ENCODE assay signal across 18 cellular contexts in genomic region chr20:52129611-52130010, GRCh38.
A peak's percentile ranks its signal among the peaks of the same experiment; 100 is the strongest.
DNase-seq lines count a peak whose midpoint lies in the region; ATAC-seq and TF ChIP-seq lines count a peak whose summit lies in the region.
"Had no signal": no experiment of that assay in that cellular context is flagged by ENCODE, and none has a peak within 500 bp of the region (broad histone marks: within the 10 kb centered on the region; RNA-seq: fewer than 3 reads in every experiment).

No MANE protein-coding gene starts in this region.

- DNase-seq in EH (ENCODE audit: low read depth) (peak; percentile 51), brain microvascular endothelial cell (peak; percentile 8), nephron progenitor cell (no peak), SHP77 (lab: John Stamatoyannopoulos, UW) (no peak), NCI-H446 treated with DMSO at 0.1 percent for 48 hours (lab: John Stamatoyannopoulos, UW) (no peak), upper lobe of left lung (no peak), NCI-H226 (no peak)
- DNase-seq: CD4-positive, CD25-positive, alpha-beta regulatory T cell; H9; NCI-H1417; NCI-H1694 treated with DMSO at 0.1 percent for 48 hours; NCI-H748 treated with DMSO at 0.1 percent for 48 hours; PC-9; RPMI8226; SHP77 treated with DMSO at 0.1 percent for 48 hours had no signal

- peaks cover 10% of the 10 kb centered on the region for H3K27me3 Mint-ChIP-seq in nephron progenitor cell (ENCODE audit: low read depth, poor library complexity)
- H3K27me3 Mint-ChIP-seq: CD4-positive, CD25-positive, alpha-beta regulatory T cell had no signal

- no peaks in the 10 kb centered on the region for H3K9me3 ChIP-seq in HEK293 (ENCODE audit: control insufficient read depth, insufficient read depth, low read depth, low read length)
- H3K9me3 ChIP-seq in upper lobe of left lung: no peaks in the 10 kb centered on the region
- H3K9me3 ChIP-seq: A549 had no signal

- in situ Hi-C loops in brain microvascular endothelial cell (cut with HindIII; ENCODE audit: low pct_ligation_motif_present, low sequenced_read_pairs): no loop called here

- H3K4me1 Mint-ChIP-seq in nephron progenitor cell: peaks cover 16% of the 10 kb centered on the region
- H3K4me1 Mint-ChIP-seq: H9 had no signal

- H3K4me1 ChIP-seq in HEK293 (ENCODE audit: control insufficient read depth, insufficient read depth, low read length): no peaks in the 10 kb centered on the region
- H3K4me1 ChIP-seq in upper lobe of left lung: no peaks in the 10 kb centered on the region
- H3K4me1 ChIP-seq: A549 had no signal

- H3K27me3 ChIP-seq in brain microvascular endothelial cell (replicated peaks) (no peaks in the 10 kb centered on the region), upper lobe of left lung (no peaks in the 10 kb centered on the region)

- ATAC-seq in upper lobe of left lung (ENCODE audit: low FRiP score in 2 of 2): no peak

- no peak overlapping the region for H3K4me3 Mint-ChIP-seq in nephron progenitor cell
- H3K4me3 Mint-ChIP-seq: CD4-positive, CD25-positive, alpha-beta regulatory T cell; H9 had no signal

- peak overlapping the region; percentile 63 for H3K27ac Mint-ChIP-seq in nephron progenitor cell
- H3K27ac Mint-ChIP-seq: CD4-positive, CD25-positive, alpha-beta regulatory T cell; H9 had no signal

- H3K4me3 ChIP-seq in HEK293 (ENCODE audit: low read depth, low read length): no peak overlapping the region
- no peak overlapping the region for H3K4me3 ChIP-seq in brain microvascular endothelial cell (ENCODE audit: low read depth, low read length)
- no peak overlapping the region for H3K4me3 ChIP-seq in upper lobe of left lung
- H3K4me3 ChIP-seq: PC-9, SK-N-MC had no signal

- peaks cover 25% of the 10 kb centered on the region for H3K9me3 Mint-ChIP-seq in nephron progenitor cell
- H3K9me3 Mint-ChIP-seq: CD4-positive, CD25-positive, alpha-beta regulatory T cell had no signal

- 84 to 89% methylated on average over 5 of the region's 5 CpGs for WGBS in upper lobe of left lung, 2 donors

- H3K27ac ChIP-seq in HEK293 (ENCODE audit: extremely low read depth, low read depth, low read length) (no peak overlapping the region), brain microvascular endothelial cell (no peak overlapping the region), upper lobe of left lung (no peak overlapping the region)
- H3K27ac ChIP-seq: A549, PC-9, SK-N-MC had no signal

- H3K36me3 Mint-ChIP-seq in nephron progenitor cell (ENCODE audit: low read depth): peaks cover 17% of the 10 kb centered on the region
- H3K36me3 Mint-ChIP-seq: CD4-positive, CD25-positive, alpha-beta regulatory T cell had no signal

- no peak for TF ChIP-seq EP300 in upper lobe of left lung (IDR thresholded peaks at IDR 0.05)

- TF ChIP-seq CTCF in HEK293 (tag by site-specific recombination; IDR thresholded peaks at IDR 0.05): no peak
- TF ChIP-seq CTCF in brain microvascular endothelial cell (IDR thresholded peaks at IDR 0.05; ENCODE audit: low read depth, low read length, missing control alignments): no peak
- no peak for TF ChIP-seq CTCF in nephron progenitor cell (IDR thresholded peaks at IDR 0.05)
- no peak for TF ChIP-seq CTCF in upper lobe of left lung (IDR thresholded peaks at IDR 0.05)

- POLR2A ChIA-PET in HEK293 (lab: Yijun Ruan, JAX): no interaction called here

- CTCF ChIA-PET in HEK293 (lab: Yijun Ruan, JAX): interaction anchor here (0.6 to 2.0 kb wide), 7 partner anchors 8 to 118 kb away, joined by 3 to 20 read pairs (median 3); no protein-coding TSS in a partner anchor

- H3K36me3 ChIP-seq in HEK293 (ENCODE audit: control insufficient read depth in 2 of 2, insufficient read depth in 1 of 2, low read length in 2 of 2): no peaks in the 10 kb centered on the region
- no peaks in the 10 kb centered on the region for H3K36me3 ChIP-seq in brain microvascular endothelial cell (replicated peaks)
- H3K36me3 ChIP-seq in upper lobe of left lung: no peaks in the 10 kb centered on the region

- no peak for TF ChIP-seq POLR2A in upper lobe of left lung (IDR thresholded peaks at IDR 0.05)

TF ChIP-seq in HEK293, 187 proteins besides CTCF, POLR2A, EP300 and RAD21:
- no peak for TF ChIP-seq PRDM4 (tag by site-specific recombination; IDR thresholded peaks at IDR 0.05)
- peak; percentile 71 for TF ChIP-seq ZNF585B (tag by site-specific recombination; IDR thresholded peaks at IDR 0.05)

Comparison
In these comparisons a context has a peak if more than half of its experiments do, and no peak if none do; other contexts are left out.
1. DNase-seq: peak in EH (single experiment) and brain microvascular endothelial cell (single experiment); none in nephron progenitor cell (single experiment), SHP77 (0 of 2), NCI-H446 treated with DMSO at 0.1 percent for 48 hours (single experiment), upper lobe of left lung (0 of 2) and NCI-H226 (single experiment).